ENCODE assay signal across 12 cellular contexts in genomic region chr2:148540022-148540421, GRCh38.
DNase-seq lines count a peak whose midpoint lies in the region; ATAC-seq and TF ChIP-seq lines count a peak whose summit lies in the region.
"Had no signal": no experiment of that assay in that cellular context is flagged by ENCODE, and none has a peak within 500 bp of the region (broad histone marks: within the 10 kb centered on the region; RNA-seq: fewer than 3 reads in every experiment).

No MANE protein-coding gene starts in this region.

- H3K4me3 Mint-ChIP-seq in activated T-cell treated with anti-CD3 and anti-CD28 coated beads, Interleukin-2, amount 50 U/mL, for 4 hours: no peak overlapping the region

- H3K4me3 ChIP-seq in dorsolateral prefrontal cortex: no peak overlapping the region
- H3K4me3 ChIP-seq: stomach had no signal

- no peak for TF ChIP-seq CTCF in dorsolateral prefrontal cortex (IDR thresholded peaks at IDR 0.05 in 54 of 56, conservative IDR thresholded peaks at IDR 0.05 in 2 of 56; ENCODE audit: low read depth in 1 of 56, partially characterized antibody in 56 of 56)

- H3K36me3 Mint-ChIP-seq in activated T-cell treated with anti-CD3 and anti-CD28 coated beads, Interleukin-2, amount 50 U/mL, for 4 hours (ENCODE audit: insufficient read depth): no peaks in the 10 kb centered on the region
- H3K36me3 Mint-ChIP-seq: IgD-negative memory B cell had no signal

- H3K9me3 Mint-ChIP-seq in activated T-cell treated with anti-CD3 and anti-CD28 coated beads, Interleukin-2, amount 50 U/mL, for 4 hours: no peaks in the 10 kb centered on the region
- H3K9me3 Mint-ChIP-seq: IgD-negative memory B cell had no signal

- peaks cover 0 to 6% (median 0%) of the 10 kb centered on the region in 45 donors for H3K27me3 ChIP-seq in dorsolateral prefrontal cortex

- peak in 4 of 6 experiments; percentile 8 to 30 (median 12) for DNase-seq in stimulated activated naive CD4-positive, alpha-beta T cell (lab: John Stamatoyannopoulos, UW)
- DNase-seq in stimulated activated naive CD4-positive, alpha-beta T cell treated with Interleukin-2 at 50 U/mL for 16 hours (lab: John Stamatoyannopoulos, UW): no peak
- no peak for DNase-seq in activated T-cell treated with anti-CD3 and anti-CD28 coated beads, Interleukin-2, amount 50 U/mL, for 4 hours
- DNase-seq in dorsolateral prefrontal cortex: no peak
- DNase-seq in NCI-H345 treated with DMSO at 0.1 percent for 48 hours (lab: John Stamatoyannopoulos, UW; ENCODE audit: unreplicated experiment): no peak
- no peak for DNase-seq in midbrain (lab: John Stamatoyannopoulos, UW)
- DNase-seq: foreskin fibroblast, NCI-H2029 treated with DMSO at 0.1 percent for 48 hours, stomach had no signal

- intact Hi-C loops in dorsolateral prefrontal cortex (cut with DNase I): no loop called here

- ATAC-seq in HG02852 (IDR thresholded peaks at IDR 0.05; ENCODE audit: unreplicated experiment): peak; percentile 88
- ATAC-seq in activated T-cell treated with anti-CD3 and anti-CD28 coated beads, Interleukin-2, amount 50 U/mL, for 4 hours: peak; percentile 78 to 81
- no peak for ATAC-seq in GM18873 (IDR thresholded peaks at IDR 0.05; ENCODE audit: low FRiP score, unreplicated experiment)

- no peak overlapping the region for H3K27ac ChIP-seq in dorsolateral prefrontal cortex
- H3K27ac ChIP-seq: stomach had no signal

- no peaks in the 10 kb centered on the region for H3K27me3 Mint-ChIP-seq in activated T-cell treated with anti-CD3 and anti-CD28 coated beads, Interleukin-2, amount 50 U/mL, for 4 hours (ENCODE audit: low read depth)

- H3K4me1 Mint-ChIP-seq in activated T-cell treated with anti-CD3 and anti-CD28 coated beads, Interleukin-2, amount 50 U/mL, for 4 hours (ENCODE audit: low read depth): peaks cover 37% of the 10 kb centered on the region

Comparison
In these comparisons a context has a peak if more than half of its experiments do, and no peak if none do; other contexts are left out.
1. DNase-seq: peak in stimulated activated naive CD4-positive, alpha-beta T cell (4 of 6); none in stimulated activated naive CD4-positive, alpha-beta T cell treated with Interleukin-2 at 50 U/mL for 16 hours (single experiment), activated T-cell treated with anti-CD3 and anti-CD28 coated beads, Interleukin-2, amount 50 U/mL, for 4 hours (single experiment), dorsolateral prefrontal cortex (0 of 10), NCI-H345 treated with DMSO at 0.1 percent for 48 hours (single experiment) and midbrain (single experiment).